Comparison of ENCODE assay signal across 8 cellular contexts in genomic region chr7:117458977-117459583, GRCh38. TPM values are rescaled to one million over a fixed set of nuclear protein-coding genes. Genes with fewer than 3 reads are reported as not detected.
A peak's percentile ranks its signal among the peaks of the same experiment; 100 is the strongest.
DNase-seq lines count a peak whose midpoint lies in the region; ATAC-seq and TF ChIP-seq lines count a peak whose summit lies in the region.

No MANE protein-coding gene starts in this region.

- peak; percentile 73 for DNase-seq in DMS53 treated with DMSO at 0.1 percent for 48 hours (lab: John Stamatoyannopoulos, UW; ENCODE audit: unreplicated experiment)
- DNase-seq in Peyer's patch = no peak
- peak; percentile 59 for DNase-seq in fibroblast of the aortic adventitia (ENCODE audit: low read depth)
- DNase-seq in tibial artery = no peak
- no peak for DNase-seq in activated CD8-positive, alpha-beta memory T cell treated with anti-CD3 and anti-CD28 coated beads for 24 hours

- TF ChIP-seq POLR2A in Peyer's patch (IDR thresholded peaks at IDR 0.05) = no peak

- H3K27me3 ChIP-seq in Peyer's patch = no peaks in the 10 kb centered on the region
- no peaks in the 10 kb centered on the region for H3K27me3 ChIP-seq in tibial artery

- no peaks in the 10 kb centered on the region for H3K36me3 ChIP-seq in Peyer's patch
- H3K36me3 ChIP-seq in tibial artery = no peaks in the 10 kb centered on the region

- H3K27ac ChIP-seq in Peyer's patch (no peak overlapping the region), tibial artery (no peak overlapping the region)

- H3K4me1 ChIP-seq in Peyer's patch = no peaks in the 10 kb centered on the region
- H3K4me1 ChIP-seq in tibial artery = no peaks in the 10 kb centered on the region

- TF ChIP-seq CTCF in Peyer's patch (IDR thresholded peaks at IDR 0.05) (peak in 5 of 6 experiments; percentile 7 to 77 (median 66)), fibroblast of the aortic adventitia (IDR thresholded peaks at IDR 0.05; ENCODE audit: insufficient read depth, low read length) (peak; percentile 64), tibial artery (IDR thresholded peaks at IDR 0.05) (peak; percentile 46 to 51)

- no peak overlapping the region for H3K4me3 ChIP-seq in Peyer's patch
- H3K4me3 ChIP-seq in fibroblast of the aortic adventitia (ENCODE audit: low read depth, low read length) = no peak overlapping the region
- H3K4me3 ChIP-seq in tibial artery = no peak overlapping the region

- no peaks in the 10 kb centered on the region for H3K9me3 ChIP-seq in Peyer's patch
- no peaks in the 10 kb centered on the region for H3K9me3 ChIP-seq in tibial artery

- ATAC-seq in HG03095 (IDR thresholded peaks at IDR 0.05; ENCODE audit: unreplicated experiment) = peak; percentile 55
- ATAC-seq in GM21360 (IDR thresholded peaks at IDR 0.05; ENCODE audit: unreplicated experiment) = no peak
- ATAC-seq in esophagus mucosa = no peak

- intact Hi-C loops in tibial artery (cut with DNase I; ENCODE audit: low total_unique reads) = loop anchor here (5.0 kb wide), 1 partner anchor 258 kb away; no protein-coding TSS in a partner anchor

RNA-seq across cellular contexts. Expression of gene CFTR, which starts 20.7 kb away (rescaled TPM):
- total RNA-seq in Peyer's patch (10 to 100 TPM; 36.4 to 72.7 (median 49.7) TPM), fibroblast of the aortic adventitia (ENCODE audit: low replicate concordance) (0.09 TPM in 1 of 2 replicates, not detected in the other), esophagus mucosa (0.60 TPM)

RNA-seq across cellular contexts. Expression of gene ASZ1, which starts 31.8 kb away (rescaled TPM):
- not detected for total RNA-seq in Peyer's patch
- total RNA-seq in fibroblast of the aortic adventitia (ENCODE audit: low replicate concordance) = not detected in 2 replicates
- total RNA-seq in esophagus mucosa = not detected

Comparison
In these comparisons a context has a peak if more than half of its experiments do, and no peak if none do; other contexts are left out.
1. DNase-seq: peak in DMS53 treated with DMSO at 0.1 percent for 48 hours (single experiment) and fibroblast of the aortic adventitia (single experiment); none in Peyer's patch (0 of 3), tibial artery (0 of 2) and activated CD8-positive, alpha-beta memory T cell treated with anti-CD3 and anti-CD28 coated beads for 24 hours (single experiment).
2. RNA of gene CFTR, which starts 20.7 kb away (total RNA-seq): 36.4 to 72.7 TPM in Peyer's patch; 0.60 TPM in esophagus mucosa (single experiment) and 0.09 TPM in fibroblast of the aortic adventitia; every median in the first group is over 10 times any median in the second.
3. Peak in every context shown above with its lines, with median percentiles within 50 percentile points of each other: CTCF ChIP-seq.